In genomic region chr11:47435687-47436086, GRCh38 we compare ENCODE assay signal across 29 cellular contexts. TPM values are rescaled to one million over a fixed set of nuclear protein-coding genes. Genes with fewer than 3 reads are reported as not detected.
"Had no signal": no experiment of that assay in that cellular context is flagged by ENCODE, and none has a peak within 500 bp of the region (broad histone marks: within the 10 kb centered on the region; RNA-seq: fewer than 3 reads in every experiment).

No MANE protein-coding gene starts in this region.

- H3K27ac Mint-ChIP-seq: activated CD8-positive, alpha-beta T cell treated with anti-CD3 and anti-CD28 coated beads for 36 hours; activated naive CD4-positive, alpha-beta T cell treated with anti-CD3 and anti-CD28 coated beads, Interleukin-2, amount 50 U/mL, for 72 hours; activated naive CD8-positive, alpha-beta T cell treated with anti-CD3 and anti-CD28 coated beads, Interleukin-2, amount 50 U/mL, for 24 hours; T-helper 2 cell treated with Interferon-gamma antibody and Interleukin-4, amounts not matched to agents 5 μg/mL and 100 μg/mL, for 36 hours had no signal

- H3K9me3 ChIP-seq: ascending aorta, Peyer's patch, SJSA1 had no signal

- H3K36me3 ChIP-seq: ascending aorta, Peyer's patch, SJSA1 had no signal

- ATAC-seq: activated CD4-positive, CD25-positive, alpha-beta regulatory T cell treated with anti-CD3 and anti-CD28 coated beads, Interleukin-2, amount 50 U/mL, for 24 hours; activated CD8-positive, alpha-beta T cell treated with anti-CD3 and anti-CD28 coated beads for 36 hours; activated naive CD4-positive, alpha-beta T cell treated with anti-CD3 and anti-CD28 coated beads, Interleukin-2, amount 50 U/mL, for 72 hours; activated naive CD8-positive, alpha-beta T cell treated with anti-CD3 and anti-CD28 coated beads, Interleukin-2, amount 50 U/mL, for 24 hours; K562; SK-N-SH treated with all-trans-retinoic acid at 6 μM for 48 hours had no signal

- DNase-seq: activated CD4-positive, alpha-beta T cell treated with anti-CD3 and anti-CD28 coated beads for 4 hours; activated CD8-positive, alpha-beta memory T cell treated with anti-CD3 and anti-CD28 coated beads, Interleukin-2, amount 50 U/mL, for 4 hours; activated CD8-positive, alpha-beta T cell treated with anti-CD3 and anti-CD28 coated beads for 36 hours; activated effector memory CD4-positive, alpha-beta T cell treated with anti-CD3 and anti-CD28 coated beads, Interleukin-2, amount 50 U/mL, for 16 hours; activated naive CD4-positive, alpha-beta T cell treated with Interleukin-2 at 50 U/mL for 16 hours; activated naive CD8-positive, alpha-beta T cell treated with anti-CD3 and anti-CD28 coated beads, Interleukin-2, amount 50 U/mL, for 24 hours; activated T-cell treated with anti-CD3 and anti-CD28 coated beads, Interleukin-2, amount 50 U/mL, for 1 hour; amniotic stem cell; Karpas-422; NCI-H1417; NCI-H2029; NCI-H2107; NCI-H345; NCI-H510A treated with DMSO at 0.1 percent for 48 hours; NCI-H69; NK-92 treated with Interleukin-12 subunit alpha and Interleukin-12 subunit beta, amount 100 ng/mL, for 24 hours; OCI-M1; Peyer's patch; SHP77; SW 1271 had no signal

- H3K4me3 ChIP-seq: ascending aorta, K562, Peyer's patch, SJSA1 had no signal

- FAIRE-seq: K562 had no signal

- H3K4me3 Mint-ChIP-seq: activated CD8-positive, alpha-beta T cell treated with anti-CD3 and anti-CD28 coated beads for 36 hours; activated naive CD8-positive, alpha-beta T cell treated with anti-CD3 and anti-CD28 coated beads, Interleukin-2, amount 50 U/mL, for 24 hours; brain; T-helper 2 cell treated with Interferon-gamma antibody and Interleukin-4, amounts not matched to agents 5 μg/mL and 100 μg/mL, for 36 hours had no signal

- H3K27ac ChIP-seq: ascending aorta, Peyer's patch, SJSA1 had no signal

- H3K9me3 Mint-ChIP-seq: activated CD8-positive, alpha-beta T cell treated with anti-CD3 and anti-CD28 coated beads for 36 hours; activated naive CD4-positive, alpha-beta T cell treated with anti-CD3 and anti-CD28 coated beads, Interleukin-2, amount 50 U/mL, for 72 hours; activated naive CD8-positive, alpha-beta T cell treated with anti-CD3 and anti-CD28 coated beads, Interleukin-2, amount 50 U/mL, for 24 hours; brain; T-helper 2 cell treated with Interferon-gamma antibody and Interleukin-4, amounts not matched to agents 5 μg/mL and 100 μg/mL, for 36 hours had no signal

- H3K4me1 ChIP-seq: Peyer's patch, SJSA1 had no signal

- H3K27me3 ChIP-seq: ascending aorta, Peyer's patch, SJSA1 had no signal

- H3K27me3 Mint-ChIP-seq: activated CD8-positive, alpha-beta T cell treated with anti-CD3 and anti-CD28 coated beads for 36 hours; activated naive CD8-positive, alpha-beta T cell treated with anti-CD3 and anti-CD28 coated beads, Interleukin-2, amount 50 U/mL, for 24 hours had no signal

- H3K4me1 Mint-ChIP-seq: activated naive CD8-positive, alpha-beta T cell treated with anti-CD3 and anti-CD28 coated beads, Interleukin-2, amount 50 U/mL, for 24 hours had no signal

- H3K36me3 Mint-ChIP-seq: activated naive CD4-positive, alpha-beta T cell treated with anti-CD3 and anti-CD28 coated beads, Interleukin-2, amount 50 U/mL, for 72 hours; brain had no signal

RNA-seq across cellular contexts. Expression of gene RAPSN, which starts 13.2 kb away (rescaled TPM):
- total RNA-seq: ascending aorta had no signal

RNA-seq across cellular contexts. Expression of gene SPI1, which starts 57.3 kb away (rescaled TPM):
- total RNA-seq: SJSA1; T-helper 1 cell treated with Interleukin-12 subunit alpha and Interleukin-12 subunit beta and Interleukin-4 antibody, amounts not matched to agents 30 ng/mL and 1 ng/mL, for 36 hours had no signal
